ENCODE assay signal across 8 cellular contexts in genomic region chr16:67562526-67562917, GRCh38. TPM values are rescaled to one million over a fixed set of nuclear protein-coding genes. Genes with fewer than 3 reads are reported as not detected.
A peak's percentile ranks its signal among the peaks of the same experiment; 100 is the strongest.
DNase-seq lines count a peak whose midpoint lies in the region; ATAC-seq and TF ChIP-seq lines count a peak whose summit lies in the region.

Gene CTCF (plus strand): TSS chr16:67562526. CDS start chr16:67610833, 48,307 bp downstream.

- WGBS in gastroesophageal sphincter (ENCODE audit: low coverage in 1 of 2), 2 donors = no CpG with 5 or more reads among the region's 62 CpGs
- WGBS in suprapubic skin = 0% methylated on average over 4 of the region's 62 CpGs

- peaks cover 47% of the 10 kb centered on the region for H3K79me2 ChIP-seq in PC-3 (ENCODE audit: low read length)

- TF ChIP-seq CTCF in PC-3 (conservative IDR thresholded peaks at IDR 0.05; ENCODE audit: low read depth, low read length) (peak; percentile 23; the same call in 1 of the 2 replicates), gastroesophageal sphincter (IDR thresholded peaks at IDR 0.05) (peak in 3 of 4 experiments; percentile 73 to 88 (median 87)), neutrophil (IDR thresholded peaks at IDR 0.05) (peak; percentile 76), suprapubic skin (IDR thresholded peaks at IDR 0.05) (peak; percentile 71 to 72)

- peak within 1 kb of the TSS; percentile 98 for H3K9ac ChIP-seq in PC-3 (ENCODE audit: low read length)

- peak within 1 kb of the TSS; percentile 87 for H2AFZ ChIP-seq in PC-3 (ENCODE audit: low read length)

- TF ChIP-seq EP300 in gastroesophageal sphincter (IDR thresholded peaks at IDR 0.05) (no peak), suprapubic skin (IDR thresholded peaks at IDR 0.05) (no peak)

- CTCF ChIA-PET in PC-3 (lab: Charles Lee) = interaction anchor here (0.6 to 2.5 kb wide), 4 partner anchors 16 to 98 kb away, joined by 3 to 19 read pairs (median 10); partner anchors contain the start of genes ACD and PARD6A

- intact Hi-C loops in PC-3 (cut with micrococcal nuclease) = loop anchor here (2.0 kb wide), 2 partner anchors 42 to 98 kb away; partner anchors contain the start of genes ACD and PARD6A

- H3K9me3 ChIP-seq in PC-3 (ENCODE audit: low read length) (no peaks in the 10 kb centered on the region), gastroesophageal sphincter (no peaks in the 10 kb centered on the region), neutrophil (no peaks in the 10 kb centered on the region), suprapubic skin (no peaks in the 10 kb centered on the region)

- H3F3A ChIP-seq in PC-3 (ENCODE audit: low read length, unreplicated experiment) = no peaks in the 10 kb centered on the region

- TF ChIP-seq POLR2A in gastroesophageal sphincter (IDR thresholded peaks at IDR 0.05) (no peak), suprapubic skin (IDR thresholded peaks at IDR 0.05) (no peak)

- H3K27me3 ChIP-seq in PC-3 (ENCODE audit: low read length) = no peaks in the 10 kb centered on the region
- H3K27me3 ChIP-seq in gastroesophageal sphincter = no peaks in the 10 kb centered on the region
- no peaks in the 10 kb centered on the region for H3K27me3 ChIP-seq in neutrophil
- H3K27me3 ChIP-seq in suprapubic skin = no peaks in the 10 kb centered on the region

- H3K36me3 ChIP-seq in PC-3 (ENCODE audit: low read depth, low read length) = no peaks in the 10 kb centered on the region
- no peaks in the 10 kb centered on the region for H3K36me3 ChIP-seq in gastroesophageal sphincter
- H3K36me3 ChIP-seq in neutrophil = no peaks in the 10 kb centered on the region
- H3K36me3 ChIP-seq in suprapubic skin = no peaks in the 10 kb centered on the region

- DNase-seq in DMS 273 (lab: John Stamatoyannopoulos, UW; ENCODE audit: unreplicated experiment) = peak; percentile 95
- DNase-seq in HK-2 (ENCODE audit: unreplicated experiment) = peak; percentile 86
- peak; percentile 73 for DNase-seq in PC-3
- peak; percentile 69 for DNase-seq in activated gamma-delta T cell treated with anti-CD3 and anti-CD28 coated beads, Interleukin-2, amount 50 U/mL, for 16 hours (ENCODE audit: low read depth)
- DNase-seq in suprapubic skin (ENCODE audit: low spot score in 2 of 2) = no peak

- POLR2A ChIA-PET in PC-3 (lab: Charles Lee; ENCODE audit: unreplicated experiment) = interaction anchor here (0.8 to 1.3 kb wide), 2 partner anchors 41 to 274 kb away, joined by 7 to 16 read pairs; no protein-coding TSS in a partner anchor

- peaks cover 23% of the 10 kb centered on the region for H4K20me1 ChIP-seq in PC-3 (ENCODE audit: low read length)

- ATAC-seq in GM19463 (IDR thresholded peaks at IDR 0.05; ENCODE audit: unreplicated experiment) (peak; percentile 41), PC-3 (peak; percentile 52), gastroesophageal sphincter (peak; percentile 80)

- BruUV-seq in PC-3 (replicated peaks; lab: Mats Ljungman, UMichigan) = no TSS peak

- H3K4me3 ChIP-seq in PC-3 (ENCODE audit: low read length) (peak within 1 kb of the TSS; percentile 88), gastroesophageal sphincter (peak within 1 kb of the TSS; percentile 69 to 71), neutrophil (ENCODE audit: low read depth in 1 of 2, low read length in 1 of 2) (peak within 1 kb of the TSS; percentile 94 to 98), suprapubic skin (peak within 1 kb of the TSS; percentile 99)

- no peaks in the 10 kb centered on the region for H3K9me2 ChIP-seq in PC-3 (replicated peaks; ENCODE audit: low read length)

- peaks cover 17% of the 10 kb centered on the region for H3K4me1 ChIP-seq in PC-3 (ENCODE audit: insufficient read depth, low read length)
- H3K4me1 ChIP-seq in gastroesophageal sphincter = peaks cover 0 to 37% (median 18%) of the 10 kb centered on the region in 3 donors
- H3K4me1 ChIP-seq in neutrophil (ENCODE audit: control insufficient read depth in 1 of 2, insufficient read depth in 1 of 2, low read depth in 1 of 2, low read length in 1 of 2) = peaks cover 30 to 33% of the 10 kb centered on the region in 2 experiments
- H3K4me1 ChIP-seq in suprapubic skin = peaks cover 36% of the 10 kb centered on the region

- peak within 1 kb of the TSS; percentile 87 for H3K27ac ChIP-seq in PC-3 (ENCODE audit: low read length)
- peak within 1 kb of the TSS; percentile 95 to 99 (median 97) for H3K27ac ChIP-seq in gastroesophageal sphincter
- peak within 1 kb of the TSS; percentile 99 for H3K27ac ChIP-seq in neutrophil
- peak within 1 kb of the TSS; percentile 100 for H3K27ac ChIP-seq in suprapubic skin

- H3K4me2 ChIP-seq in PC-3 (ENCODE audit: low read length) = peak within 1 kb of the TSS; percentile 99

RNA-seq across cellular contexts. Expression of gene CTCF, which starts in this region (rescaled TPM):
- total RNA-seq in PC-3 (2014; rRNA removed) (30.3 and 34.7 TPM in 2 replicates), gastroesophageal sphincter (10 to 100 TPM; 26.4 to 44.8 (median 41.4) TPM), suprapubic skin (10 to 100 TPM; 36.2 to 50.1 (median 46.9) TPM)

Comparison
In these comparisons a context has a peak if more than half of its experiments do, and no peak if none do; other contexts are left out.
1. DNase-seq: peak in DMS 273 (single experiment), HK-2 (single experiment), PC-3 (single experiment) and activated gamma-delta T cell treated with anti-CD3 and anti-CD28 coated beads, Interleukin-2, amount 50 U/mL, for 16 hours (single experiment); none in suprapubic skin (0 of 2).
2. CTCF ChIP-seq: peak in every context shown above with its lines; median percentile 87 in gastroesophageal sphincter; 76 in neutrophil; 72 in suprapubic skin; 23 in PC-3.
3. Peak in every context shown above with its lines, with median percentiles within 50 percentile points of each other: ATAC-seq, H3K27ac ChIP-seq and H3K4me3 ChIP-seq.